12 cellular contexts compared by ENCODE assay signal in the genomic region with DNA sequence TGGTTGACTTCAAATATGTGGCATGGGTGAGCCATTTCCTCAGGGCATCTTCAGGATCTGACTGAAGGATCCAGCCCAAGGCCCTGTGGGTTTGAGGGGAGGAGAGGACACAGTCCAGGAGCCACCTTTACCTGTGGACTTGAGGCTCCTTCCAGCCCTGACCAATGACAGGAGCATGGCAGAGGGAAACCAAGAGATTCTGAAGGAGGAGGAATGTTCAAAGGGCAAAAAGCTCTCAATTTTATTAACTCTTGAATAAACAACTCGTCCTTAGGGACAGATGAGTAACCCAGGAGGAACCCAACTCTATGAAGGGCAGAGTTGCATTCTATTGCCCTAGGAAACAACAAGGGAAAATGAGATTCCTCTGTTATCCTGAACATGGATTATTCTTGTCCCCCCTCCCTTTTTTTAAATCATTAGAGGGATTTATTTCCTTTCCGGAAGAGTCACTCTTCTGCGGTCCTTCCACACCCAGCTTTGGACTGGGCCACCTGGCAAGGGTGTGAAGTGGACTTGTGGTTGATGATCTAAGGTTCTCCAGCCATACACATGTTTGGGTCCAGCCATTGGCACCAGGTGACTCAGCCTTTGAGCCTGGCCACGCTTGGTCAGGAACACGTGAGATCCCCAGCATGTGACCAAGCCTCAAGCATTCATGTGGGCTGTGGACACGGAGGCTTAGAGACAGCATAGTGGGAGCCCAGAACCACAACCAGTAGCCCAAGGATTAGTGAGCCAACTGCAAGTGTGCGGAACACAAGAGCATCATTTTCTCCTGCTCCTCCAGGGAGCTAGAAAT. TPM values are rescaled to one million over a fixed set of nuclear protein-coding genes. Genes with fewer than 3 reads are reported as not detected.
DNase-seq lines count a peak whose midpoint lies in the region; ATAC-seq and TF ChIP-seq lines count a peak whose summit lies in the region.
"Had no signal": no experiment of that assay in that cellular context is flagged by ENCODE, and none has a peak within 500 bp of the region (broad histone marks: within the 10 kb centered on the region; RNA-seq: fewer than 3 reads in every experiment).

No MANE protein-coding gene starts in this region.

- H3K4me3 ChIP-seq in brain microvascular endothelial cell (ENCODE audit: low read depth, low read length) (no peak overlapping the region), mesenchymal stem cell (ENCODE audit: insufficient read depth in 1 of 2, low read depth in 1 of 2, low read length in 2 of 2) (no peak overlapping the region)
- H3K4me3 ChIP-seq: sigmoid colon, tibial nerve had no signal

- H3K9ac ChIP-seq in mesenchymal stem cell (ENCODE audit: low read length): peak overlapping the region; percentile 23

- WGBS in mesenchymal stem cell: 41% methylated on average over 7 of the region's 7 CpGs

- peaks cover 36% of the 10 kb centered on the region for H3K4me1 ChIP-seq in mesenchymal stem cell (ENCODE audit: control insufficient read depth, insufficient read depth, low read depth, low read length)

- no peak overlapping the region for H2BK12ac ChIP-seq in mesenchymal stem cell (ENCODE audit: low read length in 2 of 2)

- H3K4me2 ChIP-seq in mesenchymal stem cell (ENCODE audit: low read length, poor library complexity, severe bottlenecking): no peak overlapping the region

- H3K79me1 ChIP-seq in mesenchymal stem cell (replicated peaks; ENCODE audit: low read length, poor library complexity, severe bottlenecking): no peaks in the 10 kb centered on the region

- H2AFZ ChIP-seq in mesenchymal stem cell (ENCODE audit: low read depth, low read length): no peak overlapping the region

- no peak for ATAC-seq in stimulated activated naive CD8-positive, alpha-beta T cell treated with anti-CD3 and anti-CD28 coated beads, Interleukin-15, Interleukin-2, amounts not matched to agents 100 U/mL and 50 U/mL, for 24 hours
- ATAC-seq: activated T-cell treated with anti-CD3 and anti-CD28 coated beads, Interleukin-2, amount 50 U/mL, for 72 hours had no signal

- H3K36me3 ChIP-seq in brain microvascular endothelial cell (replicated peaks): no peaks in the 10 kb centered on the region
- H3K36me3 ChIP-seq in mesenchymal stem cell (ENCODE audit: control insufficient read depth in 1 of 2, insufficient read depth in 2 of 2, low read depth in 1 of 2, low read length in 2 of 2): no peaks in the 10 kb centered on the region
- H3K36me3 ChIP-seq: sigmoid colon, tibial nerve had no signal

- no peak overlapping the region for H2AK5ac ChIP-seq in mesenchymal stem cell (ENCODE audit: low read length, severe bottlenecking)

- H3K27ac ChIP-seq in brain microvascular endothelial cell (no peak overlapping the region), mesenchymal stem cell (ENCODE audit: low read length, poor library complexity, severe bottlenecking) (no peak overlapping the region)
- H3K27ac ChIP-seq: sigmoid colon had no signal

- TF ChIP-seq CTCF in brain microvascular endothelial cell (IDR thresholded peaks at IDR 0.05; ENCODE audit: low read depth, low read length, missing control alignments): no peak

- H4K91ac ChIP-seq in mesenchymal stem cell (ENCODE audit: low read length): no peak overlapping the region

- H4K8ac ChIP-seq in mesenchymal stem cell (ENCODE audit: low read length): no peak overlapping the region

- no peak overlapping the region for H3K18ac ChIP-seq in mesenchymal stem cell (ENCODE audit: low read depth in 1 of 2, low read length in 2 of 2)

- H3K14ac ChIP-seq in mesenchymal stem cell (ENCODE audit: low read length in 2 of 2): no peak overlapping the region

- H2BK15ac ChIP-seq in mesenchymal stem cell (ENCODE audit: low read depth, poor library complexity, severe bottlenecking): no peak overlapping the region

- H2BK120ac ChIP-seq in mesenchymal stem cell (ENCODE audit: low read depth, low read length): no peak overlapping the region

- no peak overlapping the region for H2BK5ac ChIP-seq in mesenchymal stem cell (ENCODE audit: low read depth, low read length, poor library complexity, severe bottlenecking)

- H3K27me3 ChIP-seq in brain microvascular endothelial cell (replicated peaks) (no peaks in the 10 kb centered on the region), mesenchymal stem cell (ENCODE audit: control insufficient read depth in 1 of 2, insufficient read depth in 1 of 2, low read length in 2 of 2) (peaks cover 0 to 23% of the 10 kb centered on the region in 2 experiments)
- H3K27me3 ChIP-seq: sigmoid colon, tibial nerve had no signal

- H3K4ac ChIP-seq in mesenchymal stem cell (ENCODE audit: low read depth in 1 of 2, low read length in 2 of 2): no peak overlapping the region

- no peaks in the 10 kb centered on the region for H3K9me3 ChIP-seq in mesenchymal stem cell (ENCODE audit: control insufficient read depth, low read length)
- H3K9me3 ChIP-seq: sigmoid colon, tibial nerve had no signal

- in situ Hi-C loops in ACHN (cut with HindIII; ENCODE audit: low pct_ligation_motif_present, low pct_unique_long_range_greater_than_20kb, low sequenced_read_pairs) (loop anchor here (25.0 kb wide), 1 partner anchor 105 kb away; no protein-coding TSS in a partner anchor), brain microvascular endothelial cell (cut with HindIII; ENCODE audit: low pct_ligation_motif_present, low sequenced_read_pairs) (no loop called here)

- no peak overlapping the region for H3K23ac ChIP-seq in mesenchymal stem cell (ENCODE audit: low read length in 2 of 2)

- DNase-seq in ACHN: peak; percentile 96
- peak; percentile 98 for DNase-seq in LHCN-M2 (ENCODE audit: low read depth)
- DNase-seq in brain microvascular endothelial cell: peak; percentile 61
- DNase-seq in mesenchymal stem cell: peak; percentile 81
- DNase-seq in stimulated activated naive CD8-positive, alpha-beta T cell treated with anti-CD3 and anti-CD28 coated beads, Interleukin-15, Interleukin-2, amounts not matched to agents 100 U/mL and 50 U/mL, for 24 hours: no peak
- no peak for DNase-seq in NCI-H446 treated with DMSO at 0.1 percent for 48 hours (lab: John Stamatoyannopoulos, UW)
- DNase-seq in NCI-H526 treated with DMSO at 0.1 percent for 48 hours (lab: John Stamatoyannopoulos, UW): no peak
- no peak for DNase-seq in DMS153 treated with DMSO at 0.1 percent for 48 hours (lab: John Stamatoyannopoulos, UW; ENCODE audit: unreplicated experiment)
- DNase-seq: activated T-cell treated with anti-CD3 and anti-CD28 coated beads, Interleukin-2, amount 50 U/mL, for 72 hours; NCI-H69; sigmoid colon had no signal

RNA-seq across cellular contexts. Expression of a gene that starts 49.8 kb away (rescaled TPM):
- total RNA-seq in LHCN-M2 (2014; rRNA removed): 58.0 and 63.1 TPM in 2 replicates
- 84.5 TPM for polyA plus RNA-seq in LHCN-M2 (2012)
- polyA plus RNA-seq in mesenchymal stem cell (2013, experiment 1 of 2): 44.7 TPM
- polyA plus RNA-seq in mesenchymal stem cell (2013, experiment 2 of 2): 49.2 TPM

Comparison
In these comparisons a context has a peak if more than half of its experiments do, and no peak if none do; other contexts are left out.
1. DNase-seq: peak in ACHN (single experiment), LHCN-M2 (single experiment), brain microvascular endothelial cell (single experiment) and mesenchymal stem cell (single experiment); none in stimulated activated naive CD8-positive, alpha-beta T cell treated with anti-CD3 and anti-CD28 coated beads, Interleukin-15, Interleukin-2, amounts not matched to agents 100 U/mL and 50 U/mL, for 24 hours (single experiment), NCI-H446 treated with DMSO at 0.1 percent for 48 hours (single experiment), NCI-H526 treated with DMSO at 0.1 percent for 48 hours (single experiment) and DMS153 treated with DMSO at 0.1 percent for 48 hours (single experiment).